Comparison of ENCODE assay signal across 1 cellular context in the genomic region with DNA sequence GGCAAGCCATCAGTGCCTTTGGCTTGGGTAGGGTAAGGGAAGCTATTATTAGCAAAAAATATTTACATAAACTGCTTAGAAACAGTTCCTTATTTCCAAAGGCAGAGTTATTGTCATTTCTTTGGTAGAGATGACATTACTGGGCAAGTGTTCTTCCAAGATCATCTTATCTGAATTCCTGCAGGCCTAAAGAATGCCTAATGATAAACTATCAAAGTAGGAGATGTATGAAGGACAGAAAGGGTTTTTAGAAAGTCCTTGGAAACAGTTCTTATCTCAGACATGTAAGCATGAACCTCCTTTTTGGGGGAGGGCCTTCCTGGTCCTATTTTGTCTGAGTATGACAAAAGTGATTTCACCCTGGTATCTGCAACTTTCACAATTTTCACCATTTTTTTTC.
TF ChIP-seq lines count a peak whose summit lies in the region.

No MANE protein-coding gene starts in this region.

TF ChIP-seq in K562, 482 proteins besides CTCF, POLR2A, EP300 and RAD21 (continued from another document and continues in another):
- TF ChIP-seq NR3C1 (CRISPR knock-in tag; IDR thresholded peaks at IDR 0.05) (no peak), EWSR1 (IDR thresholded peaks at IDR 0.05; ENCODE audit: borderline replicate concordance, low read depth, partially characterized antibody) (no peak), EZH2 (IDR thresholded peaks at IDR 0.05; ENCODE audit: borderline replicate concordance, low read depth, low read length) (no peak), ZKSCAN8 (CRISPR knock-in tag; IDR thresholded peaks at IDR 0.05) (no peak), ZNF75A (CRISPR knock-in tag; IDR thresholded peaks at IDR 0.05) (no peak), HMGN3 (IDR thresholded peaks at IDR 0.05; ENCODE audit: borderline replicate concordance, extremely low read depth, insufficient read length, low read depth, low read length) (peak; percentile 54), ZNF644 (tag; IDR thresholded peaks at IDR 0.05; ENCODE audit: low read depth) (no peak), HINFP (tag; conservative IDR thresholded peaks at IDR 0.05; ENCODE audit: low read depth) (no peak), RBM14 (IDR thresholded peaks at IDR 0.05; ENCODE audit: borderline replicate concordance, insufficient read depth, low read depth, low read length) (no peak), NFYB (IDR thresholded peaks at IDR 0.05; ENCODE audit: extremely low read depth, insufficient read length) (no peak), ZNF140 (CRISPR knock-in tag; IDR thresholded peaks at IDR 0.05) (no peak), ZNF232 (CRISPR knock-in tag; IDR thresholded peaks at IDR 0.05) (no peak), FOXP4 (CRISPR knock-in tag; IDR thresholded peaks at IDR 0.05; ENCODE audit: borderline replicate concordance) (no peak), TEAD2 (tag; IDR thresholded peaks at IDR 0.05) (no peak), KAT2B (IDR thresholded peaks at IDR 0.05; ENCODE audit: low read depth, low read length) (no peak), ZMIZ1 (IDR thresholded peaks at IDR 0.05; ENCODE audit: low read depth in 2 of 2, low read length in 2 of 2) (no peak), ZNF695 (CRISPR knock-in tag; IDR thresholded peaks at IDR 0.05) (no peak), ELF2 (CRISPR knock-in tag; IDR thresholded peaks at IDR 0.05) (no peak), ZFPM2 (CRISPR knock-in tag; IDR thresholded peaks at IDR 0.05) (no peak), DPF2 (IDR thresholded peaks at IDR 0.05) (peak; percentile 84), SP2 (IDR thresholded peaks at IDR 0.05; ENCODE audit: extremely low read depth, low read depth, low read length, poor library complexity, severe bottlenecking) (no peak), SIN3A (IDR thresholded peaks at IDR 0.05; ENCODE audit: borderline replicate concordance in 2 of 2, control insufficient read depth in 1 of 2, low read depth in 2 of 2, low read length in 2 of 2) (no peak), RBFOX2 (IDR thresholded peaks at IDR 0.05; ENCODE audit: low read depth, low read length) (no peak), FOXA1 (IDR thresholded peaks at IDR 0.05; ENCODE audit: borderline replicate concordance) (no peak), CREBBP (IDR thresholded peaks at IDR 0.05; ENCODE audit: low read depth, low read length) (no peak), SRSF9 (IDR thresholded peaks at IDR 0.05; ENCODE audit: borderline replicate concordance, low read depth, low read length) (no peak), ZBTB1 (CRISPR knock-in tag; IDR thresholded peaks at IDR 0.05; ENCODE audit: borderline replicate concordance, low read depth) (no peak), NRF1 (conservative IDR thresholded peaks at IDR 0.05 in 1 of 2, IDR thresholded peaks at IDR 0.05 in 1 of 2) (no peak), HDAC3 (IDR thresholded peaks at IDR 0.05; ENCODE audit: borderline replicate concordance, partially characterized antibody) (peak; percentile 75), SUPT5H (IDR thresholded peaks at IDR 0.05) (no peak), C11orf30 (IDR thresholded peaks at IDR 0.05; ENCODE audit: low read depth) (no peak), PML (IDR thresholded peaks at IDR 0.05; ENCODE audit: low read length) (peak; percentile 79), SMARCB1 (IDR thresholded peaks at IDR 0.05; ENCODE audit: insufficient read length, low read depth) (no peak), HMBOX1 (IDR thresholded peaks at IDR 0.05) (peak; percentile 50; the same call in 1 of the 2 replicates), TCF7 (IDR thresholded peaks at IDR 0.05; ENCODE audit: borderline replicate concordance) (no peak), POLR2B (IDR thresholded peaks at IDR 0.05; ENCODE audit: low read depth, partially characterized antibody) (no peak), SMC3 (conservative IDR thresholded peaks at IDR 0.05; ENCODE audit: insufficient read depth, low read depth, low read length) (no peak), HNRNPK (IDR thresholded peaks at IDR 0.05; ENCODE audit: low read depth, low read length, poor library complexity, severe bottlenecking) (no peak), ZC3H11A (IDR thresholded peaks at IDR 0.05; ENCODE audit: low read depth, low read length) (no peak), BHLHE40 (IDR thresholded peaks at IDR 0.05; ENCODE audit: low read length) (no peak), ZNF449 (CRISPR knock-in tag; IDR thresholded peaks at IDR 0.05) (no peak), ZNF165 (CRISPR knock-in tag; IDR thresholded peaks at IDR 0.05; ENCODE audit: borderline replicate concordance) (no peak), CHCHD3 (CRISPR knock-in tag; IDR thresholded peaks at IDR 0.05) (no peak), FOXA3 (CRISPR knock-in tag; conservative IDR thresholded peaks at IDR 0.05 in 1 of 2, IDR thresholded peaks at IDR 0.05 in 1 of 2) (no peak), GABPA (tag; conservative IDR thresholded peaks at IDR 0.05; ENCODE audit: low read depth) (0 out of 2 replicates have a peak, but pooled peaks have one; percentile 28), REST (CRISPR knock-in tag; IDR thresholded peaks at IDR 0.05; ENCODE audit: low read depth) (no peak)
- TF ChIP-seq, protein P1, sequence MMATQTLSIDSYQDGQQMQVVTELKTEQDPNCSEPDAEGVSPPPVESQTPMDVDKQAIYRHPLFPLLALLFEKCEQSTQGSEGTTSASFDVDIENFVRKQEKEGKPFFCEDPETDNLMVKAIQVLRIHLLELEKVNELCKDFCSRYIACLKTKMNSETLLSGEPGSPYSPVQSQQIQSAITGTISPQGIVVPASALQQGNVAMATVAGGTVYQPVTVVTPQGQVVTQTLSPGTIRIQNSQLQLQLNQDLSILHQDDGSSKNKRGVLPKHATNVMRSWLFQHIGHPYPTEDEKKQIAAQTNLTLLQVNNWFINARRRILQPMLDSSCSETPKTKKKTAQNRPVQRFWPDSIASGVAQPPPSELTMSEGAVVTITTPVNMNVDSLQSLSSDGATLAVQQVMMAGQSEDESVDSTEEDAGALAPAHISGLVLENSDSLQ (IDR thresholded peaks at IDR 0.05), result peak; percentile 41; the same call in 1 of the 2 replicates
- TF ChIP-seq, protein P2, sequence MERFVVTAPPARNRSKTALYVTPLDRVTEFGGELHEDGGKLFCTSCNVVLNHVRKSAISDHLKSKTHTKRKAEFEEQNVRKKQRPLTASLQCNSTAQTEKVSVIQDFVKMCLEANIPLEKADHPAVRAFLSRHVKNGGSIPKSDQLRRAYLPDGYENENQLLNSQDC (CRISPR knock-in tag; IDR thresholded peaks at IDR 0.05), result no peak
- TF ChIP-seq, protein P3, sequence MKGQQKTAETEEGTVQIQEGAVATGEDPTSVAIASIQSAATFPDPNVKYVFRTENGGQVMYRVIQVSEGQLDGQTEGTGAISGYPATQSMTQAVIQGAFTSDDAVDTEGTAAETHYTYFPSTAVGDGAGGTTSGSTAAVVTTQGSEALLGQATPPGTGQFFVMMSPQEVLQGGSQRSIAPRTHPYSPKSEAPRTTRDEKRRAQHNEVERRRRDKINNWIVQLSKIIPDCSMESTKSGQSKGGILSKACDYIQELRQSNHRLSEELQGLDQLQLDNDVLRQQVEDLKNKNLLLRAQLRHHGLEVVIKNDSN (CRISPR knock-in tag; IDR thresholded peaks at IDR 0.05), result no peak
